ENCODE assay signal across 7 cellular contexts in the genomic region with DNA sequence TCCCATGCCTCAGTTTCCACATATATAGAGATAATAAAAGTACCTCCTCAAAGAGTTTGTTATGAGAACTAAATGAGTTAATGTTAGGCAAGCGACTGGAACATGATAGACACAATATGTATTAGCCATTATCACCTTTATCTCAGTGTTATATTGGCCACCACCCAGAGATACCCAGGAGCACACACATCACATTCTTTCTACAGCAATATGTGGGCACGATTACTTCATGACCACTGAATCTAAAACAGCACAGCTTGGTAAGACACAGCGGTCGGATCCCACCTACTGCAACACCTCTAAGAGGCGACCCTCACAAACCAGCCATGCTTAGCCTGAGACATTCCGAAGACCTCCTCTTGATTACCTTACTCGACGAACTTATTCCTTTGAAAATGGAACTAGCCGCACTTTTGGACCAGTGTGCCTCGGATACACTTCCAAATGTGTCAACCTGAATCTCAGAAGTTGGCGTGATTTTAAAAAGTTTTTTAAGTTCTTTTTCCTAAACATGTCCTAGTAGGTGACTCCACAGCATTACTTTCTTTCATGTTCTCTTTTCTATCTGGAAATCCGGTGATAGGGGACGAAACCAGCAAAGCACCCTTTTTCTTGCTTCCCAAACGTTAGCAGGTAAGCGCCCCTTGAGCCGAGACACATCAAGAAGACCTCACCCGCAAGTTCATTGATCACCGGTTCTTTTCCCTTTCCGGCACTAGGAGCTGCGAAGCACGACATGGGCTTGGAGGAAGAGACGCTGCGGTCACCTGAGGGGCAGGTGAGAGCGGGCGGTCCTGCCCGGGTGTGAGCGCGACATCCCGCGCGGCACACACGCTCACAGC. TPM values are rescaled to one million over a fixed set of nuclear protein-coding genes. Genes with fewer than 3 reads are reported as not detected.
DNase-seq lines count a peak whose midpoint lies in the region; ATAC-seq and TF ChIP-seq lines count a peak whose summit lies in the region.

No MANE protein-coding gene starts in this region.

- H3K27ac ChIP-seq in HUES6 (ENCODE audit: low read depth, low read length) = no peak overlapping the region
- peak overlapping the region; percentile 58 to 78 for H3K27ac ChIP-seq in thoracic aorta

- H3K36me3 ChIP-seq in HUES6 (ENCODE audit: control insufficient read depth, insufficient read depth, low read length) = no peaks in the 10 kb centered on the region
- H3K36me3 ChIP-seq in kidney epithelial cell (ENCODE audit: control insufficient read depth, insufficient read depth, low read length) = no peaks in the 10 kb centered on the region
- no peaks in the 10 kb centered on the region for H3K36me3 ChIP-seq in thoracic aorta

- H3K4me1 ChIP-seq in HUES6 (ENCODE audit: control insufficient read depth, insufficient read depth, low read length) = peaks cover 28% of the 10 kb centered on the region
- peaks cover 3 to 46% of the 10 kb centered on the region in 2 donors for H3K4me1 ChIP-seq in thoracic aorta (ENCODE audit: control insufficient read depth in 1 of 2, low read depth in 2 of 2)

- TF ChIP-seq CTCF in kidney epithelial cell (IDR thresholded peaks at IDR 0.05; ENCODE audit: insufficient read depth, low read length, poor library complexity, severe bottlenecking) (no peak), thoracic aorta (IDR thresholded peaks at IDR 0.05) (no peak)

- no peaks in the 10 kb centered on the region for H3K9me3 ChIP-seq in HUES6 (ENCODE audit: control insufficient read depth, insufficient read depth, low read depth, low read length)
- H3K9me3 ChIP-seq in thoracic aorta = no peaks in the 10 kb centered on the region

- no peaks in the 10 kb centered on the region for H3K9me3 Mint-ChIP-seq in activated naive CD8-positive, alpha-beta T cell treated with anti-CD3 and anti-CD28 coated beads, Interleukin-2, amount 50 U/mL, for 24 hours

- H3K36me3 Mint-ChIP-seq in activated naive CD8-positive, alpha-beta T cell treated with anti-CD3 and anti-CD28 coated beads, Interleukin-2, amount 50 U/mL, for 24 hours (ENCODE audit: low read depth) = peaks cover 12% of the 10 kb centered on the region

- H3K9ac ChIP-seq in HUES6 (ENCODE audit: low read length) = peak overlapping the region; percentile 70

- H3K27me3 ChIP-seq in HUES6 (ENCODE audit: control insufficient read depth, insufficient read depth, low read length) (peaks cover 10% of the 10 kb centered on the region; the same call in 1 of the 2 replicates), kidney epithelial cell (ENCODE audit: control insufficient read depth, insufficient read depth, low read length) (no peaks in the 10 kb centered on the region), thoracic aorta (replicated peaks; ENCODE audit: insufficient read depth) (no peaks in the 10 kb centered on the region)

- peaks cover 59% of the 10 kb centered on the region for H3K4me1 Mint-ChIP-seq in activated naive CD8-positive, alpha-beta T cell treated with anti-CD3 and anti-CD28 coated beads, Interleukin-2, amount 50 U/mL, for 24 hours

- H3K27me3 Mint-ChIP-seq in activated naive CD8-positive, alpha-beta T cell treated with anti-CD3 and anti-CD28 coated beads, Interleukin-2, amount 50 U/mL, for 24 hours = no peaks in the 10 kb centered on the region

- no peak for ATAC-seq in activated naive CD8-positive, alpha-beta T cell treated with anti-CD3 and anti-CD28 coated beads, Interleukin-2, amount 50 U/mL, for 24 hours
- ATAC-seq in thoracic aorta (ENCODE audit: insufficient number of reproducible peaks, low FRiP score, low read depth) = no peak

- peak; percentile 10 for DNase-seq in GM19238 (ENCODE audit: insufficient read length, low spot score)
- DNase-seq in activated naive CD8-positive, alpha-beta T cell treated with anti-CD3 and anti-CD28 coated beads, Interleukin-2, amount 50 U/mL, for 24 hours = no peak
- DNase-seq in kidney epithelial cell (ENCODE audit: low read depth) = no peak
- DNase-seq in thoracic aorta (ENCODE audit: low spot score) = no peak
- DNase-seq in stimulated activated CD4-positive, alpha-beta T cell treated with anti-CD3 and anti-CD28 coated beads, Interleukin-1b, Interleukin-23, amount 100 ng/mL, for 48 hours = no peak
- DNase-seq in DMS153 (lab: John Stamatoyannopoulos, UW) = no peak

- peak overlapping the region; percentile 81 for H3K27ac Mint-ChIP-seq in activated naive CD8-positive, alpha-beta T cell treated with anti-CD3 and anti-CD28 coated beads, Interleukin-2, amount 50 U/mL, for 24 hours

- H3K4me3 ChIP-seq in HUES6 (ENCODE audit: low read depth, low read length) (peak overlapping the region; percentile 96), kidney epithelial cell (ENCODE audit: low read depth, low read length) (peak overlapping the region; percentile 64), thoracic aorta (peak overlapping the region; percentile 76)

- peak overlapping the region; percentile 90 for H3K4me3 Mint-ChIP-seq in activated naive CD8-positive, alpha-beta T cell treated with anti-CD3 and anti-CD28 coated beads, Interleukin-2, amount 50 U/mL, for 24 hours

RNA-seq across cellular contexts. Expression of a gene that starts 0.9 kb away (rescaled TPM):
- 27.0 and 40.5 TPM in 2 replicates for total RNA-seq in kidney epithelial cell
- 10 to 100 TPM; 87.8 to 87.9 TPM for total RNA-seq in thoracic aorta
